ENCODE assay signal across 10 cellular contexts in the genomic region with DNA sequence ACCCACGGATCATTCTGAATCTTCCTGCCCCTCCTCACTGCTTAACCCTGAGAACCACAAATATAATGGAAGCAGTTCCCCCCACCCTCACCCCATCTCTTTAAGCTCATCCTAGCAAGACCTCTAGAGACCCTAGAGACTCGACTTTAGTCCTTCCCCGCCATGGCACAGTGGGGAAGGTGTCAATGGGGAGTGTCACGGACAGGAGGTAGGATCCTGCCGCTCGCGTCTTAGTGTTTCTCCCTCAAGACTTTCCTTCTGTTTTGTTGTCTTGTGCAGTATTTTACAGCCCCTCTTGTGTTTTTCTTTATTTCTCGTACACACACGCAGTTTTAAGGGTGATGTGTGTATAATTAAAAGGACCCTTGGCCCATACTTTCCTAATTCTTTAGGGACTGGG. TPM values are rescaled to one million over a fixed set of nuclear protein-coding genes. Genes with fewer than 3 reads are reported as not detected.
DNase-seq lines count a peak whose midpoint lies in the region; ATAC-seq, FAIRE-seq and TF ChIP-seq lines count a peak whose summit lies in the region.
"Had no signal": no experiment of that assay in that cellular context is flagged by ENCODE, and none has a peak within 500 bp of the region (broad histone marks: within the 10 kb centered on the region; RNA-seq: fewer than 3 reads in every experiment).

No MANE protein-coding gene starts in this region.

- H3K9ac ChIP-seq in kidney (ENCODE audit: low read length in 2 of 2) (peak overlapping the region; percentile 54 to 86), stomach smooth muscle (ENCODE audit: low read length in 2 of 2) (peak overlapping the region; percentile 80 to 82)

- ATAC-seq in activated naive CD8-positive, alpha-beta T cell treated with anti-CD3 and anti-CD28 coated beads, Interleukin-2, amount 10 ng/mL, durations not matched to agents 7 days and 5 days (ENCODE audit: low read depth): no peak
- ATAC-seq in GM19455 (IDR thresholded peaks at IDR 0.05; ENCODE audit: unreplicated experiment): no peak

- no peak for TF ChIP-seq CTCF in kidney (IDR thresholded peaks at IDR 0.05; ENCODE audit: borderline replicate concordance, extremely low read depth, insufficient read depth)

- no peaks in the 10 kb centered on the region for H3K27me3 ChIP-seq in stomach smooth muscle (ENCODE audit: control insufficient read depth in 1 of 2, insufficient read depth in 2 of 2, low read length in 2 of 2)

- no peak for FAIRE-seq in kidney (lab: Jason Lieb, UNC)
- FAIRE-seq: A204.1, urothelium cell line had no signal

- POLR2A ChIA-PET in activated naive CD8-positive, alpha-beta T cell treated with anti-CD3 and anti-CD28 coated beads, Interleukin-2, amount 10 ng/mL, durations not matched to agents 7 days and 5 days (lab: Charles Lee): interaction anchor here (0.6 to 3.5 kb wide), 15 partner anchors 9 to 305 kb away, joined by 3 to 55 read pairs (median 8); a partner anchor contains a TSS

- peak overlapping the region; percentile 96 for H3K4me3 Mint-ChIP-seq in activated naive CD8-positive, alpha-beta T cell treated with anti-CD3 and anti-CD28 coated beads, Interleukin-2, amount 10 ng/mL, durations not matched to agents 7 days and 5 days

- intact Hi-C loops in kidney (cut with DNase I): no loop called here

- H3K36me3 Mint-ChIP-seq in activated naive CD8-positive, alpha-beta T cell treated with anti-CD3 and anti-CD28 coated beads, Interleukin-2, amount 10 ng/mL, durations not matched to agents 7 days and 5 days: peaks cover 27% of the 10 kb centered on the region

- H3K9me3 ChIP-seq in kidney (ENCODE audit: control insufficient read depth in 1 of 2, low read length in 2 of 2): no peaks in the 10 kb centered on the region
- H3K9me3 ChIP-seq in stomach smooth muscle (ENCODE audit: control insufficient read depth in 2 of 2, low read length in 2 of 2): no peaks in the 10 kb centered on the region

- peaks cover 25% of the 10 kb centered on the region for H3K4me1 Mint-ChIP-seq in activated naive CD8-positive, alpha-beta T cell treated with anti-CD3 and anti-CD28 coated beads, Interleukin-2, amount 10 ng/mL, durations not matched to agents 7 days and 5 days

- H3K4me1 ChIP-seq in kidney (ENCODE audit: control insufficient read depth in 1 of 2, insufficient read depth in 1 of 2, low read depth in 1 of 2, low read length in 2 of 2) (peaks cover 5 to 11% of the 10 kb centered on the region in 2 donors), stomach smooth muscle (ENCODE audit: control insufficient read depth, insufficient read depth, low read length) (peaks cover 16% of the 10 kb centered on the region)

- DNase-seq in NCI-H748 (lab: John Stamatoyannopoulos, UW; ENCODE audit: unreplicated experiment): peak; percentile 19
- DNase-seq in NCI-H748 treated with DMSO at 0.1 percent for 48 hours (lab: John Stamatoyannopoulos, UW): no peak
- no peak for DNase-seq in activated naive CD8-positive, alpha-beta T cell treated with anti-CD3 and anti-CD28 coated beads, Interleukin-2, amount 10 ng/mL, durations not matched to agents 7 days and 5 days
- no peak for DNase-seq in kidney
- DNase-seq in NCI-H1048 (lab: John Stamatoyannopoulos, UW): no peak
- DNase-seq in NOMO-1 treated with dmso at 0.1 percent for 144 hours (lab: John Stamatoyannopoulos, UW; ENCODE audit: unreplicated experiment): no peak

- H3K27ac ChIP-seq in kidney (ENCODE audit: low read depth in 2 of 2, low read length in 2 of 2) (peak overlapping the region; percentile 69 to 98), stomach smooth muscle (ENCODE audit: low read length) (peak overlapping the region; percentile 90)

- H3K9me3 Mint-ChIP-seq in activated naive CD8-positive, alpha-beta T cell treated with anti-CD3 and anti-CD28 coated beads, Interleukin-2, amount 10 ng/mL, durations not matched to agents 7 days and 5 days: no peaks in the 10 kb centered on the region

- H3K27ac Mint-ChIP-seq in activated naive CD8-positive, alpha-beta T cell treated with anti-CD3 and anti-CD28 coated beads, Interleukin-2, amount 10 ng/mL, durations not matched to agents 7 days and 5 days: peak overlapping the region; percentile 98

- H3K36me3 ChIP-seq in kidney (ENCODE audit: control insufficient read depth in 1 of 2, insufficient read depth in 2 of 2, low read length in 2 of 2): peaks cover 24 to 29% of the 10 kb centered on the region in 2 donors
- H3K36me3 ChIP-seq in stomach smooth muscle (ENCODE audit: control insufficient read depth in 2 of 2, insufficient read depth in 2 of 2, low read length in 2 of 2): peaks cover 14 to 31% of the 10 kb centered on the region in 2 donors

- H3K27me3 Mint-ChIP-seq in activated naive CD8-positive, alpha-beta T cell treated with anti-CD3 and anti-CD28 coated beads, Interleukin-2, amount 10 ng/mL, durations not matched to agents 7 days and 5 days: no peaks in the 10 kb centered on the region

- H3K4me3 ChIP-seq in kidney (ENCODE audit: low read length in 2 of 2) (peak overlapping the region; percentile 70 to 84), stomach smooth muscle (ENCODE audit: low read length in 2 of 2) (peak overlapping the region; percentile 94 to 97)

RNA-seq across cellular contexts. Expression of a gene that starts 0.7 kb away (rescaled TPM):
- 10 to 100 TPM; 66.2 to 71.2 TPM for total RNA-seq in activated naive CD8-positive, alpha-beta T cell treated with anti-CD3 and anti-CD28 coated beads, Interleukin-2, amount 10 ng/mL, durations not matched to agents 7 days and 5 days
- total RNA-seq in kidney: 65.6 TPM
- 110 TPM for polyA plus RNA-seq in kidney (ENCODE audit: insufficient read depth, low read depth, low replicate concordance)

RNA-seq across cellular contexts. Expression of a gene that starts 18.2 kb away (rescaled TPM):
- 10 to 100 TPM; 30.9 to 35.3 TPM for total RNA-seq in activated naive CD8-positive, alpha-beta T cell treated with anti-CD3 and anti-CD28 coated beads, Interleukin-2, amount 10 ng/mL, durations not matched to agents 7 days and 5 days
- total RNA-seq in kidney: 28.1 TPM
- 29.0 TPM for polyA plus RNA-seq in kidney (ENCODE audit: insufficient read depth, low read depth, low replicate concordance)

RNA-seq across cellular contexts. Expression of a gene that starts 29.9 kb away (rescaled TPM):
- total RNA-seq in activated naive CD8-positive, alpha-beta T cell treated with anti-CD3 and anti-CD28 coated beads, Interleukin-2, amount 10 ng/mL, durations not matched to agents 7 days and 5 days: 1 to 10 TPM; 3.3 to 4.8 TPM
- 1.8 TPM for total RNA-seq in kidney
- polyA plus RNA-seq in kidney (ENCODE audit: insufficient read depth, low read depth, low replicate concordance): 1.7 TPM

RNA-seq across cellular contexts. Expression of a gene that starts 35.7 kb away (rescaled TPM):
- total RNA-seq in activated naive CD8-positive, alpha-beta T cell treated with anti-CD3 and anti-CD28 coated beads, Interleukin-2, amount 10 ng/mL, durations not matched to agents 7 days and 5 days: 1 to 10 TPM; 7.0 TPM
- total RNA-seq in kidney: 4.2 TPM
- 2.0 TPM for polyA plus RNA-seq in kidney (ENCODE audit: insufficient read depth, low read depth, low replicate concordance)

RNA-seq across cellular contexts. Expression of a gene that starts 58.7 kb away (rescaled TPM):
- total RNA-seq in activated naive CD8-positive, alpha-beta T cell treated with anti-CD3 and anti-CD28 coated beads, Interleukin-2, amount 10 ng/mL, durations not matched to agents 7 days and 5 days: 10 to 100 TPM in 1 of 2 experiments, 1 to 10 TPM in 1; 9.8 to 10.2 TPM
- total RNA-seq in kidney: 45.9 TPM
- polyA plus RNA-seq in kidney (ENCODE audit: insufficient read depth, low read depth, low replicate concordance): 16.4 TPM
